In genomic region chr6:17239260-17239659, GRCh38 we compare ENCODE assay signal across 8 cellular contexts. TPM values are rescaled to one million over a fixed set of nuclear protein-coding genes. Genes with fewer than 3 reads are reported as not detected.
"Had no signal": no experiment of that assay in that cellular context is flagged by ENCODE, and none has a peak within 500 bp of the region (broad histone marks: within the 10 kb centered on the region; RNA-seq: fewer than 3 reads in every experiment).

No MANE protein-coding gene starts in this region.

- DNase-seq: IMR-90, KBM-7, KG1 had no signal

- H3K4me3 Mint-ChIP-seq: IgD-negative memory B cell had no signal

- H3K27ac ChIP-seq: HL-60 had no signal

- H3K27me3 Mint-ChIP-seq: IgD-negative memory B cell had no signal

- H3K4me3 ChIP-seq: K562 had no signal

- H3K27ac Mint-ChIP-seq: IgD-negative memory B cell had no signal

- ATAC-seq: HepG2, K562 had no signal

- H3K36me3 Mint-ChIP-seq: IgD-negative memory B cell had no signal

RNA-seq across cellular contexts. Expression of gene RBM24, which starts 41.9 kb away (rescaled TPM):
- total RNA-seq: HT-29, K562 had no signal
- polyA plus RNA-seq: IgD-negative memory B cell, K562 had no signal
